In genomic region chr21:45592208-45592619, GRCh38 we compare ENCODE assay signal across 9 cellular contexts. TPM values are rescaled to one million over a fixed set of nuclear protein-coding genes. Genes with fewer than 3 reads are reported as not detected.
DNase-seq lines count a peak whose midpoint lies in the region; ATAC-seq, FAIRE-seq and TF ChIP-seq lines count a peak whose summit lies in the region.
"Had no signal": no experiment of that assay in that cellular context is flagged by ENCODE, and none has a peak within 500 bp of the region (broad histone marks: within the 10 kb centered on the region; RNA-seq: fewer than 3 reads in every experiment).

No MANE protein-coding gene starts in this region.

- peaks cover 10% of the 10 kb centered on the region for H3K27me3 Mint-ChIP-seq in activated CD4-positive, alpha-beta memory T cell treated with anti-CD3 and anti-CD28 coated beads for 36 hours

- peaks cover 16% of the 10 kb centered on the region for H3K27me3 ChIP-seq in transverse colon

- no peak for FAIRE-seq in GM12892 (lab: Jason Lieb, UNC)

- no peak overlapping the region for H3K4me3 ChIP-seq in transverse colon
- H3K4me3 ChIP-seq: lung had no signal

- peak overlapping the region; percentile 31 for H3K4me3 Mint-ChIP-seq in activated CD4-positive, alpha-beta memory T cell treated with anti-CD3 and anti-CD28 coated beads for 36 hours

- peaks cover 25% of the 10 kb centered on the region for H3K4me1 Mint-ChIP-seq in activated CD4-positive, alpha-beta memory T cell treated with anti-CD3 and anti-CD28 coated beads for 36 hours (ENCODE audit: low read depth)

- H3K4me1 ChIP-seq in transverse colon: peaks cover 0 to 15% (median 8%) of the 10 kb centered on the region in 4 donors

- no peak overlapping the region for H3K27ac ChIP-seq in transverse colon

- peaks cover 11% of the 10 kb centered on the region for H3K9me3 Mint-ChIP-seq in activated CD4-positive, alpha-beta memory T cell treated with anti-CD3 and anti-CD28 coated beads for 36 hours

- in situ Hi-C loops in transverse colon (cut with MboI; ENCODE audit: low pct_ligation_motif_present in 1 of 4, low pct_unique_long_range_greater_than_20kb in 1 of 4, low sequenced_read_pairs in 3 of 4): loop anchor here in 1 of 4 donors (10.0 kb wide), 1 partner anchor 117 kb away; no protein-coding TSS in a partner anchor

- TF ChIP-seq CTCF in transverse colon (IDR thresholded peaks at IDR 0.05): no peak

- peak; percentile 51 for DNase-seq in GM12892 (ENCODE audit: insufficient read length)
- peak; percentile 89 for DNase-seq in activated CD4-positive, alpha-beta memory T cell treated with anti-CD3 and anti-CD28 coated beads for 36 hours
- peak; percentile 34 for DNase-seq in left kidney (ENCODE audit: low read depth, low spot score)
- peak; percentile 18 for DNase-seq in transverse colon
- no peak for DNase-seq in cortex of kidney (lab: John Stamatoyannopoulos, UW)
- DNase-seq in T1000 (lab: John Stamatoyannopoulos, UW): no peak
- no peak for DNase-seq in superior temporal gyrus (ENCODE audit: extremely low spot score)

- no peak for TF ChIP-seq POLR2A in GM12892 (IDR thresholded peaks at IDR 0.05; ENCODE audit: low read depth, low read length)
- TF ChIP-seq POLR2A in transverse colon (IDR thresholded peaks at IDR 0.05): no peak

- intact Hi-C loops in activated CD4-positive, alpha-beta memory T cell treated with anti-CD3 and anti-CD28 coated beads for 36 hours (cut with micrococcal nuclease): loop anchor here (1.0 to 5.0 kb wide), 8 partner anchors 15 to 305 kb away; partner anchors contain the start of genes PCBP3 and POFUT2
- intact Hi-C loops in transverse colon (cut with DNase I; ENCODE audit: low total_unique reads): loop anchor here (10.0 kb wide), 1 partner anchor 233 kb away; no protein-coding TSS in a partner anchor

- no peaks in the 10 kb centered on the region for H3K36me3 ChIP-seq in transverse colon

- no peaks in the 10 kb centered on the region for H3K9me3 ChIP-seq in transverse colon

- POLR2A ChIA-PET in activated CD4-positive, alpha-beta memory T cell treated with anti-CD3 and anti-CD28 coated beads for 36 hours (lab: Charles Lee): interaction anchor here (0.7 to 1.9 kb wide), 4 partner anchors 37 to 226 kb away, joined by 4 to 12 read pairs (median 6); no protein-coding TSS in a partner anchor

- 46% methylated on average over 3 of the region's 3 CpGs; no CpG with 5 or more reads in 1 of the 2 donors for WGBS in transverse colon (ENCODE audit: low coverage in 1 of 2), 2 donors

- peak; percentile 13 for TF ChIP-seq EP300 in transverse colon (IDR thresholded peaks at IDR 0.05; ENCODE audit: low read depth)

- CTCF ChIA-PET in activated CD4-positive, alpha-beta memory T cell treated with anti-CD3 and anti-CD28 coated beads for 36 hours (lab: Charles Lee): interaction anchor here (0.7 to 1.7 kb wide), 7 partner anchors 9 to 300 kb away, joined by 3 to 6 read pairs (median 4); no protein-coding TSS in a partner anchor

- H3K27ac Mint-ChIP-seq in activated CD4-positive, alpha-beta memory T cell treated with anti-CD3 and anti-CD28 coated beads for 36 hours: no peak overlapping the region

- H3K36me3 Mint-ChIP-seq in activated CD4-positive, alpha-beta memory T cell treated with anti-CD3 and anti-CD28 coated beads for 36 hours: peaks cover 4% of the 10 kb centered on the region

- ATAC-seq in HG02981 (IDR thresholded peaks at IDR 0.05; ENCODE audit: unreplicated experiment): peak; percentile 54

RNA-seq across cellular contexts. Expression of gene SLC19A1, which starts 50.0 kb away (rescaled TPM):
- 5.6 TPM for polyA plus RNA-seq in GM12892 (2012; ENCODE audit: missing spikeins)
- 10 to 100 TPM; 29.2 to 30.3 TPM for total RNA-seq in activated CD4-positive, alpha-beta memory T cell treated with anti-CD3 and anti-CD28 coated beads for 36 hours
- 10 to 100 TPM in 3 of 4 donors, 1 to 10 TPM in 1; 8.3 to 24.1 (median 17.3) TPM for total RNA-seq in transverse colon

RNA-seq across cellular contexts. Expression of gene PCBP3, which starts 51.3 kb away (rescaled TPM):
- polyA plus RNA-seq in GM12892 (2012; ENCODE audit: missing spikeins): 1.8 TPM
- total RNA-seq in activated CD4-positive, alpha-beta memory T cell treated with anti-CD3 and anti-CD28 coated beads for 36 hours: 1 to 10 TPM; 5.3 to 6.6 TPM
- 1 to 10 TPM in 3 of 4 donors, under 1 TPM in 1; 0.80 to 7.8 (median 5.3) TPM for total RNA-seq in transverse colon

Comparison
In these comparisons a context has a peak if more than half of its experiments do, and no peak if none do; other contexts are left out.
1. DNase-seq: peak in GM12892 (single experiment), activated CD4-positive, alpha-beta memory T cell treated with anti-CD3 and anti-CD28 coated beads for 36 hours (single experiment), left kidney (single experiment) and transverse colon (single experiment); none in cortex of kidney (single experiment), T1000 (single experiment) and superior temporal gyrus (single experiment).